8 cellular contexts compared by ENCODE assay signal in genomic region chr15:63045438-63046278, GRCh38. TPM values are rescaled to one million over a fixed set of nuclear protein-coding genes. Genes with fewer than 3 reads are reported as not detected.
A peak's percentile ranks its signal among the peaks of the same experiment; 100 is the strongest.
DNase-seq lines count a peak whose midpoint lies in the region; ATAC-seq and TF ChIP-seq lines count a peak whose summit lies in the region.

No MANE protein-coding gene starts in this region.

- in situ Hi-C loops in HAP-1 (cut with MboI; ENCODE audit: low sequenced_read_pairs) = no loop called here
- in situ Hi-C loops in brain microvascular endothelial cell (cut with HindIII; ENCODE audit: low pct_ligation_motif_present, low sequenced_read_pairs) = no loop called here

- H3K36me3 ChIP-seq in HAP-1 (replicated peaks) (peaks cover 35% of the 10 kb centered on the region), brain microvascular endothelial cell (replicated peaks) (peaks cover 71% of the 10 kb centered on the region), stomach smooth muscle (ENCODE audit: control insufficient read depth in 2 of 2, insufficient read depth in 2 of 2, low read length in 2 of 2) (peaks cover 23 to 34% of the 10 kb centered on the region in 2 donors)

- H3K4me1 ChIP-seq in HAP-1 = peaks cover 55% of the 10 kb centered on the region
- peaks cover 35% of the 10 kb centered on the region for H3K4me1 ChIP-seq in stomach smooth muscle (ENCODE audit: control insufficient read depth, insufficient read depth, low read length)

- H3K27me3 ChIP-seq in HAP-1 (ENCODE audit: low read depth) = no peaks in the 10 kb centered on the region
- H3K27me3 ChIP-seq in brain microvascular endothelial cell (replicated peaks) = no peaks in the 10 kb centered on the region
- H3K27me3 ChIP-seq in stomach smooth muscle (ENCODE audit: control insufficient read depth in 1 of 2, insufficient read depth in 2 of 2, low read length in 2 of 2) = no peaks in the 10 kb centered on the region

- TF ChIP-seq CTCF in brain microvascular endothelial cell (IDR thresholded peaks at IDR 0.05; ENCODE audit: low read depth, low read length, missing control alignments) = no peak

- H3K4me3 ChIP-seq in HAP-1 = peak overlapping the region; percentile 53
- peak overlapping the region; percentile 100 for H3K4me3 ChIP-seq in brain microvascular endothelial cell (ENCODE audit: low read depth, low read length)
- peak overlapping the region; percentile 97 to 98 for H3K4me3 ChIP-seq in stomach smooth muscle (ENCODE audit: low read length in 2 of 2)

- DNase-seq in HAP-1 (ENCODE audit: low spot score in 2 of 2) (peak; percentile 82 to 97), brain microvascular endothelial cell (no peak), kidney tubule cell (ENCODE audit: low spot score) (peak; percentile 40), left lobe of liver (ENCODE audit: low spot score) (no peak), HUDEP-2 (lab: John Stamatoyannopoulos, UW; ENCODE audit: unreplicated experiment in 76 of 76) (no peak)

- H3K27ac ChIP-seq in brain microvascular endothelial cell (peak overlapping the region; percentile 75), stomach smooth muscle (ENCODE audit: low read length) (peak overlapping the region; percentile 98)

- ATAC-seq in HG03460 (IDR thresholded peaks at IDR 0.05; ENCODE audit: unreplicated experiment) = no peak
- no peak for ATAC-seq in left lobe of liver
- no peak for ATAC-seq in HG03354 (IDR thresholded peaks at IDR 0.05; ENCODE audit: poor library complexity, severe bottlenecking, unreplicated experiment)

- no peaks in the 10 kb centered on the region for H3K9me3 ChIP-seq in HAP-1
- no peaks in the 10 kb centered on the region for H3K9me3 ChIP-seq in stomach smooth muscle (ENCODE audit: control insufficient read depth in 2 of 2, low read length in 2 of 2)

- peak overlapping the region; percentile 43 to 99 for H3K9ac ChIP-seq in stomach smooth muscle (ENCODE audit: low read length in 2 of 2)

RNA-seq across cellular contexts. Expression of gene TPM1, which starts 3.1 kb away (rescaled TPM):
- total RNA-seq in left lobe of liver = 52.6 TPM

Comparison
In these comparisons a context has a peak if more than half of its experiments do, and no peak if none do; other contexts are left out.
1. DNase-seq: peak in HAP-1 (2 of 2) and kidney tubule cell (single experiment); none in brain microvascular endothelial cell (single experiment), left lobe of liver (single experiment) and HUDEP-2 (0 of 76).
2. Peak in every context shown above with its lines, with median percentiles within 50 percentile points of each other: H3K4me3 ChIP-seq.